Comparison of ENCODE assay signal across 1 cellular context in genomic region chr6:16345449-16346330, GRCh38.
TF ChIP-seq lines count a peak whose summit lies in the region.

No MANE protein-coding gene starts in this region.

TF ChIP-seq in GM23338, 12 proteins besides CTCF, POLR2A, EP300 and RAD21 (continued from another document):
- TF ChIP-seq, protein P1, sequence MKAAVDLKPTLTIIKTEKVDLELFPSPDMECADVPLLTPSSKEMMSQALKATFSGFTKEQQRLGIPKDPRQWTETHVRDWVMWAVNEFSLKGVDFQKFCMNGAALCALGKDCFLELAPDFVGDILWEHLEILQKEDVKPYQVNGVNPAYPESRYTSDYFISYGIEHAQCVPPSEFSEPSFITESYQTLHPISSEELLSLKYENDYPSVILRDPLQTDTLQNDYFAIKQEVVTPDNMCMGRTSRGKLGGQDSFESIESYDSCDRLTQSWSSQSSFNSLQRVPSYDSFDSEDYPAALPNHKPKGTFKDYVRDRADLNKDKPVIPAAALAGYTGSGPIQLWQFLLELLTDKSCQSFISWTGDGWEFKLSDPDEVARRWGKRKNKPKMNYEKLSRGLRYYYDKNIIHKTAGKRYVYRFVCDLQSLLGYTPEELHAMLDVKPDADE (IDR thresholded peaks at IDR 0.05) = no peak
- TF ChIP-seq ZNF114 (CRISPR knock-in tag; IDR thresholded peaks at IDR 0.05) = no peak
